In the genomic region with DNA sequence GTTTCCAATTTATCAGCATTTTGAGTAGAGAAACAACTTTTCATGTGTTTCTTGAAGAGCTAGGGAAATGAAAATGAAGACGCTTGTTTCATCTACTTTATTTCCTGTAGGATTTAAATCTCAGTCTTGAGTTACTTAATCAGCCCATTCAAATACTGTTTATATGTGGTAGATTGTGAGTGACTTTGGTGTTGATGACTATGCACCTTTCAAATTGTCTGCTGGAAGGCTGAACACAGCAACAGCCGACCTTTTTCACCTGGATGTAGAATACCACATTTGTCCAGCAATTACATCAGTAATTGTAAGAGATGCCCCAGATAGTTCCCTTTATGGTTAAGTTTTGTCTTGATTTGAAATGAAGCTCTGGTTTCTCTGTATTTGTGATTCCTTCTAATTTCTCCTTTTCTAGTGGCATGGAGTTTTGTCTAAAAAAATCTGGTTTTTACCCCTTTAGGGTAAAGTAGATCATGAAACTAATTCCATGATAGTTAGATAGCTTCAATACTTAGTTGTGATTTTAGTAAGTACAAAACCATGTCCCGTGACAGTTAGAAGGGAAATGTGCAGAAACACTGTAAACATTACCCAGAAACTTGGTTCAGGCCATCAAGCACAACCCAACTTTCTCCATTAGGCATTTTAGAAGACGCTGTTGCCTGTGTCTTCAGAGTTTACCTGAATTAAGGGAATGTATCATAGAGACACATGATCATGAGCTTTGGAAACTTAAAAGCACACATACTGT, we compare ENCODE assay signal across 12 cellular contexts.
DNase-seq lines count a peak whose midpoint lies in the region; ATAC-seq and TF ChIP-seq lines count a peak whose summit lies in the region.
"Had no signal": no experiment of that assay in that cellular context is flagged by ENCODE, and none has a peak within 500 bp of the region (broad histone marks: within the 10 kb centered on the region; RNA-seq: fewer than 3 reads in every experiment).

No MANE protein-coding gene starts in this region.

- peaks cover 7% of the 10 kb centered on the region for H3K36me3 Mint-ChIP-seq in mesothelial cell of epicardium
- H3K36me3 Mint-ChIP-seq: naive thymus-derived CD8-positive, alpha-beta T cell had no signal

- no peak overlapping the region for H3K4me3 Mint-ChIP-seq in mesothelial cell of epicardium
- H3K4me3 Mint-ChIP-seq: naive thymus-derived CD8-positive, alpha-beta T cell; stimulated activated naive CD8-positive, alpha-beta T cell treated with anti-CD3 and anti-CD28 coated beads, Interleukin-15, amount 100 ng/mL, for 72 hours had no signal

- in situ Hi-C loops in ACHN (cut with HindIII; ENCODE audit: low pct_ligation_motif_present, low pct_unique_long_range_greater_than_20kb, low sequenced_read_pairs) = no loop called here

- TF ChIP-seq CTCF in mesothelial cell of epicardium (IDR thresholded peaks at IDR 0.05; ENCODE audit: unreplicated experiment) = no peak

- no peak overlapping the region for H3K27ac Mint-ChIP-seq in mesothelial cell of epicardium
- H3K27ac Mint-ChIP-seq: naive thymus-derived CD8-positive, alpha-beta T cell; stimulated activated naive CD8-positive, alpha-beta T cell treated with anti-CD3 and anti-CD28 coated beads, Interleukin-15, amount 100 ng/mL, for 72 hours had no signal

- DNase-seq in ACHN = peak; percentile 45
- DNase-seq in hepatic stellate cell (ENCODE audit: low spot score) = no peak
- DNase-seq in mesothelial cell of epicardium (ENCODE audit: low spot score in 2 of 2, unreplicated experiment in 2 of 2) = no peak
- DNase-seq in glomerular visceral epithelial cell (ENCODE audit: extremely low spot score) = no peak
- DNase-seq: aorta; naive thymus-derived CD8-positive, alpha-beta T cell; NCI-H748 treated with DMSO at 0.1 percent for 48 hours; stimulated activated naive CD8-positive, alpha-beta T cell treated with anti-CD3 and anti-CD28 coated beads, Interleukin-15, amount 100 ng/mL, for 72 hours had no signal

- no peaks in the 10 kb centered on the region for H3K27me3 Mint-ChIP-seq in mesothelial cell of epicardium (ENCODE audit: low read depth)

- peaks cover 18% of the 10 kb centered on the region for H3K9me3 Mint-ChIP-seq in mesothelial cell of epicardium
- H3K9me3 Mint-ChIP-seq: naive thymus-derived CD8-positive, alpha-beta T cell; stimulated activated naive CD8-positive, alpha-beta T cell treated with anti-CD3 and anti-CD28 coated beads, Interleukin-15, amount 100 ng/mL, for 72 hours had no signal

- no peaks in the 10 kb centered on the region for H3K4me1 Mint-ChIP-seq in mesothelial cell of epicardium
- H3K4me1 Mint-ChIP-seq: naive thymus-derived CD8-positive, alpha-beta T cell; stimulated activated naive CD8-positive, alpha-beta T cell treated with anti-CD3 and anti-CD28 coated beads, Interleukin-15, amount 100 ng/mL, for 72 hours had no signal

- ATAC-seq in GM19463 (IDR thresholded peaks at IDR 0.05; ENCODE audit: unreplicated experiment) (peak; percentile 54), HG02884 (IDR thresholded peaks at IDR 0.05; ENCODE audit: unreplicated experiment) (peak; percentile 36), HG03571 (IDR thresholded peaks at IDR 0.05; ENCODE audit: unreplicated experiment) (peak; percentile 71), HG02885 (IDR thresholded peaks at IDR 0.05; ENCODE audit: poor library complexity, unreplicated experiment) (no peak)
- ATAC-seq: naive thymus-derived CD8-positive, alpha-beta T cell; stimulated activated naive CD8-positive, alpha-beta T cell treated with anti-CD3 and anti-CD28 coated beads, Interleukin-15, amount 100 ng/mL, for 72 hours had no signal
